18 cellular contexts compared by ENCODE assay signal in the genomic region with DNA sequence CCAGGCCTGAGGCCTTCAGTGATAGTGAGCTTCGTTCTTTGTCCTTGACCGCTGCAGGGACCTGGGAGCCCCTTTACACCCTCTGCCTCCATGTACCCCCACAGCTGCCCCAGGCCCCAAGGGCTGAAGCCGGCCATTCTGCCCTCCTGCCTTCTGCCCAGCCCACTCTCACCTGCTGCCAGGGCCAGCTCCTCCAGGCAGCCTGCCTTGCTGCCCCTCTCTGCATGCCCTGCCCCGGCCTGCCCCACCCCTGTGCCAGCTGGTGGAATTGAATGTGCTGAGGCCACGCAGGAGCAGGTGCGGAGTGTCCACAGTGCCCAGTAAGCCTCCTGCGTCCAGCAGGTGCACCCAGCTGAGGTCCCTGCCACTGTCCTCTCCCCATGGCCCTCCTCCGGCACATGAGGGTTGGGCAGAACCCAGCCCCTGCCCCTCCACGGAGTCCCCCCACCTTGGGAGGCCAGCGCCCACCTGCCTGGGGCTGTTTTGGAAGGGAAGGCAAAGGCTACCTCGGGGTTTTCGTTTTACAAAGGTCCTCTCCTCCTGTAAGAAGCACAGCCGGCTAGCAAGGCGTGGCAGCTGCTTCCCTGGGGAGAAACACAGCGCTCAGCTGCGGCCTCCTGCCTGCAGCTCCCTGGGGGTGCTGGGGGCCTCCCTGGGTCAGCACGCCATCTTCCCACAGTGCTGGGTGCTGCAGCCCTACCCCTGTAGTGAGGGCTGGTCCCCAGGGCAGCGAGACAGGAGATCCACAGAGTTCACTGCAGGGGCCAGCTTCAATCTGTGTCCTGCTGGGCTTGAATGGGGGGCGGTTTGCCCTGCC. TPM values are rescaled to one million over a fixed set of nuclear protein-coding genes. Genes with fewer than 3 reads are reported as not detected.
DNase-seq lines count a peak whose midpoint lies in the region; ATAC-seq and TF ChIP-seq lines count a peak whose summit lies in the region.
"Had no signal": no experiment of that assay in that cellular context is flagged by ENCODE, and none has a peak within 500 bp of the region (broad histone marks: within the 10 kb centered on the region; RNA-seq: fewer than 3 reads in every experiment).

No MANE protein-coding gene starts in this region.

- H3K9me3 Mint-ChIP-seq in progenitor cell of endocrine pancreas (ENCODE audit: low read depth), result peaks cover 8% of the 10 kb centered on the region

- no peak for TF ChIP-seq POLR2A in HCT116 (IDR thresholded peaks at IDR 0.05; ENCODE audit: borderline replicate concordance, extremely low read depth, insufficient read depth, insufficient read length)

- H3K27me3 Mint-ChIP-seq in progenitor cell of endocrine pancreas, result peaks cover 25% of the 10 kb centered on the region
- H3K27me3 Mint-ChIP-seq: stimulated activated naive CD8-positive, alpha-beta T cell treated with anti-CD3 and anti-CD28 coated beads, Interleukin-15, amount 100 ng/mL, for 72 hours had no signal

- H3K9me3 ChIP-seq in HCT116 (ENCODE audit: control insufficient read depth in 1 of 2, insufficient read depth in 1 of 2, low read depth in 1 of 2, low read length in 2 of 2), result peaks cover 0 to 8% of the 10 kb centered on the region in 2 experiments; a peak in 2 of 4 replicates

- BruUV-seq in HCT116 (replicated peaks; lab: Mats Ljungman, UMichigan), result no TSS peak

- no peaks in the 10 kb centered on the region for H3K9me2 ChIP-seq in HCT116 (ENCODE audit: insufficient read depth)

- no peak overlapping the region for H3K9ac ChIP-seq in HCT116 (ENCODE audit: low read length)

- TF ChIP-seq CTCF in HCT116 (IDR thresholded peaks at IDR 0.05 in 2 of 3, conservative IDR thresholded peaks at IDR 0.05 in 1 of 3; ENCODE audit: borderline replicate concordance in 1 of 3, insufficient read depth in 1 of 3, low read depth in 2 of 3, low read length in 2 of 3) (no peak), coronary artery (IDR thresholded peaks at IDR 0.05) (no peak), progenitor cell of endocrine pancreas (IDR thresholded peaks at IDR 0.05; ENCODE audit: unreplicated experiment) (no peak)

- no peak overlapping the region for H3K4me3 Mint-ChIP-seq in progenitor cell of endocrine pancreas (ENCODE audit: low read depth)
- H3K4me3 Mint-ChIP-seq: activated T-helper 1 cell treated with anti-CD3 and anti-CD28 coated beads, Interleukin-12 subunit alpha, Interleukin-12 subunit beta, Interleukin-2, Interleukin-4 antibody, amounts not matched to agents 30 ng/mL and 10 ng/mL and 1 ng/mL, durations not matched to agents 14 hours and 24 hours and 36 hours; brain; stimulated activated naive CD8-positive, alpha-beta T cell treated with anti-CD3 and anti-CD28 coated beads, Interleukin-15, amount 100 ng/mL, for 72 hours had no signal

- CTCF ChIA-PET in HCT116 (lab: Charles Lee), result no interaction called here

- RAD21 ChIA-PET in HCT116 (lab: Charles Lee; ENCODE audit: low non-redundant PET in 1 of 2, low total read pairs in 2 of 2, uncharacterized antibody in 2 of 2, unreplicated experiment in 2 of 2), result no interaction called here

- H3K36me3 Mint-ChIP-seq in progenitor cell of endocrine pancreas (ENCODE audit: insufficient read depth), result no peaks in the 10 kb centered on the region
- H3K36me3 Mint-ChIP-seq: brain had no signal

- no peaks in the 10 kb centered on the region for H3K36me3 ChIP-seq in HCT116 (ENCODE audit: control insufficient read depth in 1 of 2, insufficient read depth in 2 of 2, low read length in 2 of 2)
- H3K36me3 ChIP-seq: upper lobe of left lung had no signal

- ATAC-seq in HCT116 (no peak), GM21529 (IDR thresholded peaks at IDR 0.05; ENCODE audit: unreplicated experiment) (no peak)

- H3K4me3 ChIP-seq in HCT116 (replicated peaks in 1 of 2; ENCODE audit: low read depth in 1 of 2, low read length in 2 of 2) (peak overlapping the region; percentile 36 to 56; a peak in 3 of 4 replicates), coronary artery (no peak overlapping the region)
- H3K4me3 ChIP-seq: psoas muscle had no signal

- no peaks in the 10 kb centered on the region for H3K4me1 Mint-ChIP-seq in progenitor cell of endocrine pancreas (ENCODE audit: low read depth)

- no peaks in the 10 kb centered on the region for H4K20me1 ChIP-seq in HCT116 (ENCODE audit: insufficient read depth)

- H3K4me1 ChIP-seq in HCT116 (ENCODE audit: control insufficient read depth in 1 of 2, insufficient read depth in 2 of 2, low read length in 2 of 2), result peaks cover 11 to 16% of the 10 kb centered on the region in 2 experiments
- H3K4me1 ChIP-seq: psoas muscle had no signal

- H3K27ac ChIP-seq in HCT116 (ENCODE audit: low read depth, low read length) (peak overlapping the region; percentile 37; the same call in 1 of the 2 replicates), coronary artery (no peak overlapping the region)
- H3K27ac ChIP-seq: 22Rv1, psoas muscle, upper lobe of left lung had no signal

- peak overlapping the region; percentile 84 for H3K4me2 ChIP-seq in HCT116 (ENCODE audit: low read length)

- DNase-seq in DMS153 (lab: John Stamatoyannopoulos, UW), result peak; percentile 33
- DNase-seq in DMS153 treated with DMSO at 0.1 percent for 48 hours (lab: John Stamatoyannopoulos, UW; ENCODE audit: unreplicated experiment), result no peak
- no peak for DNase-seq in HCT116 (ENCODE audit: low read depth, low spot score)
- DNase-seq in coronary artery (ENCODE audit: low spot score), result peak; percentile 68
- peak; percentile 8 for DNase-seq in progenitor cell of endocrine pancreas (ENCODE audit: low spot score, unreplicated experiment)
- no peak for DNase-seq in NK-92 treated with Interleukin-12 subunit alpha and Interleukin-12 subunit beta, amount 100 ng/mL, for 24 hours (lab: John Stamatoyannopoulos, UW)
- no peak for DNase-seq in activated effector memory CD4-positive, alpha-beta T cell treated with anti-CD3 and anti-CD28 coated beads, Interleukin-2, amount 50 U/mL, for 16 hours
- DNase-seq: activated CD4-positive, alpha-beta T cell treated with anti-CD3 and anti-CD28 coated beads for 4 hours; NCI-H187 treated with DMSO at 0.1 percent for 48 hours; stimulated activated CD4-positive, alpha-beta T cell treated with anti-CD3 and anti-CD28 coated beads, Interleukin-4, amount 100 ng/mL, for 1 hour; stimulated activated naive CD8-positive, alpha-beta T cell treated with anti-CD3 and anti-CD28 coated beads, Interleukin-15, amount 100 ng/mL, for 72 hours; SW 1271 had no signal

- intact Hi-C loops in HCT116 (cut with micrococcal nuclease), result no loop called here

- no peak overlapping the region for H2AFZ ChIP-seq in HCT116 (ENCODE audit: low read depth, low read length, poor library complexity, severe bottlenecking)

- TF ChIP-seq RAD21 in HCT116 (IDR thresholded peaks at IDR 0.05; ENCODE audit: low read depth), result no peak

- POLR2A ChIA-PET in HCT116 (lab: Charles Lee), result no interaction called here

- no peaks in the 10 kb centered on the region for H3K79me2 ChIP-seq in HCT116 (ENCODE audit: insufficient read depth, low read length)

- no peak overlapping the region for H3K27ac Mint-ChIP-seq in progenitor cell of endocrine pancreas
- H3K27ac Mint-ChIP-seq: activated T-helper 1 cell treated with anti-CD3 and anti-CD28 coated beads, Interleukin-12 subunit alpha, Interleukin-12 subunit beta, Interleukin-2, Interleukin-4 antibody, amounts not matched to agents 30 ng/mL and 10 ng/mL and 1 ng/mL, durations not matched to agents 14 hours and 24 hours and 36 hours; brain; stimulated activated naive CD8-positive, alpha-beta T cell treated with anti-CD3 and anti-CD28 coated beads, Interleukin-15, amount 100 ng/mL, for 72 hours had no signal

- H3K27me3 ChIP-seq in HCT116 (ENCODE audit: insufficient read depth, low read length), result no peaks in the 10 kb centered on the region; the same call in 1 of the 2 replicates
- H3K27me3 ChIP-seq: upper lobe of left lung had no signal

TF ChIP-seq in HCT116, 20 proteins besides CTCF, POLR2A, EP300 and RAD21 (continues in another document):
- TF ChIP-seq FOSL1 (IDR thresholded peaks at IDR 0.05; ENCODE audit: low read depth), result no peak
- no peak for TF ChIP-seq JUND (IDR thresholded peaks at IDR 0.05)
- TF ChIP-seq, protein P1, sequence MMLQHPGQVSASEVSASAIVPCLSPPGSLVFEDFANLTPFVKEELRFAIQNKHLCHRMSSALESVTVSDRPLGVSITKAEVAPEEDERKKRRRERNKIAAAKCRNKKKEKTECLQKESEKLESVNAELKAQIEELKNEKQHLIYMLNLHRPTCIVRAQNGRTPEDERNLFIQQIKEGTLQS (IDR thresholded peaks at IDR 0.05), result no peak
- TF ChIP-seq CBX3 (IDR thresholded peaks at IDR 0.05; ENCODE audit: low read depth), result no peak
- TF ChIP-seq SP1 (IDR thresholded peaks at IDR 0.05; ENCODE audit: low read depth), result no peak
- no peak for TF ChIP-seq CEBPB (IDR thresholded peaks at IDR 0.05; ENCODE audit: low read depth)
- no peak for TF ChIP-seq EGR1 (IDR thresholded peaks at IDR 0.05; ENCODE audit: low read depth)
- TF ChIP-seq MAX (IDR thresholded peaks at IDR 0.05), result no peak
- TF ChIP-seq, protein P2, sequence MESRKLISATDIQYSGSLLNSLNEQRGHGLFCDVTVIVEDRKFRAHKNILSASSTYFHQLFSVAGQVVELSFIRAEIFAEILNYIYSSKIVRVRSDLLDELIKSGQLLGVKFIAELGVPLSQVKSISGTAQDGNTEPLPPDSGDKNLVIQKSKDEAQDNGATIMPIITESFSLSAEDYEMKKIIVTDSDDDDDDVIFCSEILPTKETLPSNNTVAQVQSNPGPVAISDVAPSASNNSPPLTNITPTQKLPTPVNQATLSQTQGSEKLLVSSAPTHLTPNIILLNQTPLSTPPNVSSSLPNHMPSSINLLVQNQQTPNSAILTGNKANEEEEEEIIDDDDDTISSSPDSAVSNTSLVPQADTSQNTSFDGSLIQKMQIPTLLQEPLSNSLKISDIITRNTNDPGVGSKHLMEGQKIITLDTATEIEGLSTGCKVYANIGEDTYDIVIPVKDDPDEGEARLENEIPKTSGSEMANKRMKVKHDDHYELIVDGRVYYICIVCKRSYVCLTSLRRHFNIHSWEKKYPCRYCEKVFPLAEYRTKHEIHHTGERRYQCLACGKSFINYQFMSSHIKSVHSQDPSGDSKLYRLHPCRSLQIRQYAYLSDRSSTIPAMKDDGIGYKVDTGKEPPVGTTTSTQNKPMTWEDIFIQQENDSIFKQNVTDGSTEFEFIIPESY (IDR thresholded peaks at IDR 0.05; ENCODE audit: extremely low read depth, insufficient replicate concordance, low read length), result no peak
- TF ChIP-seq YY1 (IDR thresholded peaks at IDR 0.05; ENCODE audit: extremely low read depth, insufficient replicate concordance, low read depth, low read length), result no peak

RNA-seq across cellular contexts. Expression of gene MMEL1, which starts 21.0 kb away (rescaled TPM):
- total RNA-seq in HCT116 (2021; ENCODE audit: unreplicated experiment), result 2.7 TPM
- polyA plus RNA-seq in HCT116 (2012), result 3.0 and 8.1 TPM in 2 replicates
- 0.64 and 0.93 TPM in 2 replicates for total RNA-seq in progenitor cell of endocrine pancreas

RNA-seq across cellular contexts. Expression of gene PRXL2B, which starts 25.3 kb away (rescaled TPM):
- 32.2 TPM for total RNA-seq in HCT116 (2021; ENCODE audit: unreplicated experiment)
- 17.5 and 17.8 TPM in 2 replicates for polyA plus RNA-seq in HCT116 (2012)
- total RNA-seq in progenitor cell of endocrine pancreas, result 32.0 and 36.4 TPM in 2 replicates

RNA-seq across cellular contexts. Expression of gene TNFRSF14, which starts 55.7 kb away (rescaled TPM):
- total RNA-seq in HCT116 (2021; ENCODE audit: unreplicated experiment) (0.66 TPM), progenitor cell of endocrine pancreas (0.41 and 0.75 TPM in 2 replicates)
- polyA plus RNA-seq in HCT116 (2012), result 0.20 TPM in 1 of 2 replicates, not detected in the other

Comparison
In these comparisons a context has a peak if more than half of its experiments do, and no peak if none do; other contexts are left out.
1. DNase-seq: peak in DMS153 (single experiment), coronary artery (single experiment) and progenitor cell of endocrine pancreas (single experiment); none in DMS153 treated with DMSO at 0.1 percent for 48 hours (single experiment), HCT116 (single experiment), NK-92 treated with Interleukin-12 subunit alpha and Interleukin-12 subunit beta, amount 100 ng/mL, for 24 hours (single experiment) and activated effector memory CD4-positive, alpha-beta T cell treated with anti-CD3 and anti-CD28 coated beads, Interleukin-2, amount 50 U/mL, for 16 hours (single experiment).